ENCODE assay signal across 22 cellular contexts in genomic region chr7:116445447-116445846, GRCh38. TPM values are rescaled to one million over a fixed set of nuclear protein-coding genes. Genes with fewer than 3 reads are reported as not detected.
DNase-seq lines count a peak whose midpoint lies in the region; ATAC-seq, FAIRE-seq and TF ChIP-seq lines count a peak whose summit lies in the region.
"Had no signal": no experiment of that assay in that cellular context is flagged by ENCODE, and none has a peak within 500 bp of the region (broad histone marks: within the 10 kb centered on the region; RNA-seq: fewer than 3 reads in every experiment).

No MANE protein-coding gene starts in this region.

- WGBS in urinary bladder: 73% methylated on average over 4 of the region's 4 CpGs

- no peaks in the 10 kb centered on the region for H3K9me3 ChIP-seq in astrocyte (ENCODE audit: insufficient read depth, low read depth, low read length)
- H3K9me3 ChIP-seq: SK-N-SH had no signal

- H3K4me1 ChIP-seq in astrocyte (ENCODE audit: insufficient read depth, low read length) (peaks cover 7% of the 10 kb centered on the region), urinary bladder (ENCODE audit: insufficient read depth) (no peaks in the 10 kb centered on the region)

- H3K27me3 ChIP-seq in astrocyte (ENCODE audit: insufficient read depth, low read length): no peaks in the 10 kb centered on the region

- H3K36me3 ChIP-seq in astrocyte (ENCODE audit: insufficient read depth, low read length) (no peaks in the 10 kb centered on the region), urinary bladder (ENCODE audit: insufficient read depth) (no peaks in the 10 kb centered on the region)

- no peaks in the 10 kb centered on the region for H3K79me2 ChIP-seq in astrocyte (ENCODE audit: insufficient read depth, low read length)

- H2AFZ ChIP-seq in astrocyte (ENCODE audit: low read depth, low read length): no peak overlapping the region
- H2AFZ ChIP-seq: PC-9 had no signal

- no peak overlapping the region for H3K4me3 ChIP-seq in astrocyte (ENCODE audit: insufficient read depth, low read depth, low read length)
- H3K4me3 ChIP-seq in urinary bladder (ENCODE audit: low read depth, low read length): no peak overlapping the region
- H3K4me3 ChIP-seq: GM23248, PC-9 had no signal

- ATAC-seq in GM19395 (IDR thresholded peaks at IDR 0.05; ENCODE audit: unreplicated experiment) (peak; percentile 56), HG03025 (IDR thresholded peaks at IDR 0.05; ENCODE audit: low FRiP score, unreplicated experiment) (peak; percentile 64)
- ATAC-seq: T-cell had no signal

- H3K36me3 Mint-ChIP-seq in astrocyte (ENCODE audit: low read depth, unreplicated experiment): no peaks in the 10 kb centered on the region
- H3K36me3 Mint-ChIP-seq: CD4-positive, alpha-beta memory T cell; T-cell had no signal

- H3K4me1 Mint-ChIP-seq in astrocyte (ENCODE audit: low read depth, unreplicated experiment): peaks cover 12% of the 10 kb centered on the region
- H3K4me1 Mint-ChIP-seq: CD4-positive, alpha-beta memory T cell; T-cell had no signal

- TF ChIP-seq CTCF in astrocyte (IDR thresholded peaks at IDR 0.05; ENCODE audit: insufficient read depth, low read depth, low read length): no peak

- H3K27ac Mint-ChIP-seq in astrocyte (ENCODE audit: unreplicated experiment): no peak overlapping the region
- H3K27ac Mint-ChIP-seq: CD4-positive, alpha-beta memory T cell; T-cell had no signal

- no peaks in the 10 kb centered on the region for H4K20me1 ChIP-seq in astrocyte (ENCODE audit: insufficient read depth, low read length)

- H3K9me3 Mint-ChIP-seq in astrocyte (ENCODE audit: unreplicated experiment): no peaks in the 10 kb centered on the region
- H3K9me3 Mint-ChIP-seq: CD4-positive, alpha-beta memory T cell; T-cell had no signal

- FAIRE-seq in astrocyte (lab: Jason Lieb, UNC): peak; percentile 34

- H3K4me2 ChIP-seq in astrocyte (ENCODE audit: low read length): no peak overlapping the region
- H3K4me2 ChIP-seq: PC-9 had no signal

- H3K4me3 Mint-ChIP-seq in astrocyte (ENCODE audit: unreplicated experiment): no peak overlapping the region
- H3K4me3 Mint-ChIP-seq: CD4-positive, alpha-beta memory T cell; T-cell had no signal

- H3K9ac ChIP-seq in astrocyte (ENCODE audit: low read length): no peak overlapping the region
- H3K9ac ChIP-seq: GM23248, SK-N-SH had no signal

- DNase-seq in astrocyte (ENCODE audit: low read depth): no peak
- DNase-seq in ureter (ENCODE audit: low spot score): no peak
- DNase-seq in activated effector memory CD4-positive, alpha-beta T cell treated with anti-CD3 and anti-CD28 coated beads, Interleukin-2, amount 50 U/mL, for 16 hours: no peak
- no peak for DNase-seq in Ammon's horn (ENCODE audit: low spot score)
- no peak for DNase-seq in stimulated activated naive CD4-positive, alpha-beta T cell treated with Interleukin-2 at 50 U/mL for 16 hours (lab: John Stamatoyannopoulos, UW)
- DNase-seq: CD4-positive, alpha-beta memory T cell; DMS79 treated with DMSO at 0.1 percent for 48 hours; GM23248; MV-4-11; NCI-H1417 treated with DMSO at 0.1 percent for 48 hours; NCI-H2029; NCI-H2171 treated with DMSO at 0.1 percent for 48 hours; NCI-H446 treated with DMSO at 0.1 percent for 48 hours; PC-9; SK-N-SH; T-cell; T1000 had no signal

- H3K27me3 Mint-ChIP-seq in astrocyte (ENCODE audit: low read depth, unreplicated experiment): no peaks in the 10 kb centered on the region

- H3K27ac ChIP-seq in astrocyte (ENCODE audit: low read depth, low read length) (no peak overlapping the region), urinary bladder (ENCODE audit: low read depth) (peak overlapping the region; percentile 23)
- H3K27ac ChIP-seq: GM23248, HL-60 had no signal

RNA-seq across cellular contexts. Expression of gene CAV2, which starts 54.1 kb away (rescaled TPM):
- total RNA-seq in astrocyte: 152 and 161 TPM in 2 replicates
- total RNA-seq in urinary bladder: 139 TPM
- 86.5 TPM for polyA plus RNA-seq in urinary bladder
- total RNA-seq in ureter: 64.4 TPM
- total RNA-seq: G401 had no signal
- polyA plus RNA-seq: CD4-positive, alpha-beta memory T cell had no signal
